In genomic region chr17:14011740-14012405, GRCh38 we compare ENCODE assay signal across 1 cellular context.
TF ChIP-seq lines count a peak whose summit lies in the region.

No MANE protein-coding gene starts in this region.

TF ChIP-seq in GM23338, 12 proteins besides CTCF, POLR2A, EP300 and RAD21:
- TF ChIP-seq EZH2 (IDR thresholded peaks at IDR 0.05; ENCODE audit: low read depth, unreplicated experiment), result no peak
- no peak for TF ChIP-seq JUNB (IDR thresholded peaks at IDR 0.05; ENCODE audit: unreplicated experiment)
- TF ChIP-seq ZNF331 (CRISPR knock-in tag; IDR thresholded peaks at IDR 0.05; ENCODE audit: low read depth), result no peak
